In the genomic region with DNA sequence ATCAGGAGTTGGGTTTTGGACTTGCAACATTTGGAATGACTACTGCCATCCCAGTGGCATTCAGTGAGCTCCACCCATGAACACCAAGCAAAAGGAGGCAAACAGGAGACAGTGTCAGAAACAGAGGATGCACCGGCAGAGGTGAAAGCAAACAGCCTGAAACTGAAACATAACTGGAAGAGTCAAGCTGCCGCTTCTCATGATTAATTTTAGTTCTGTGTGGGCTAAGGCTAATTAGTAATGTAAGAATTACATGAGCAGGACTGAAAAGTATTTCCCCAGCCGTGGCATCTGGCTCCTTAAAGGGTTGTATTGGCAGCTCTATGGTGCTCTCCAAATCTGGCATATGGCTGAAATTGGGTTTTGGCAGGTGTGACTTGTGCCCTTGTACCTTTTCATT, we compare ENCODE assay signal across 21 cellular contexts.
A peak's percentile ranks its signal among the peaks of the same experiment; 100 is the strongest.
DNase-seq lines count a peak whose midpoint lies in the region; ATAC-seq and TF ChIP-seq lines count a peak whose summit lies in the region.
"Had no signal": no experiment of that assay in that cellular context is flagged by ENCODE, and none has a peak within 500 bp of the region (broad histone marks: within the 10 kb centered on the region; RNA-seq: fewer than 3 reads in every experiment).

No MANE protein-coding gene starts in this region.

- H3K4me2 ChIP-seq in OCI-LY3 (ENCODE audit: low read length), result peak overlapping the region; percentile 85

- ATAC-seq in GM18498 (IDR thresholded peaks at IDR 0.05; ENCODE audit: unreplicated experiment), result peak; percentile 78
- peak; percentile 59 for ATAC-seq in GM19467 (IDR thresholded peaks at IDR 0.05; ENCODE audit: unreplicated experiment)
- peak; percentile 64 for ATAC-seq in HG03025 (IDR thresholded peaks at IDR 0.05; ENCODE audit: low FRiP score, unreplicated experiment)
- ATAC-seq: activated naive CD8-positive, alpha-beta T cell treated with anti-CD3 and anti-CD28 coated beads, Interleukin-2, amount 50 U/mL, for 24 hours had no signal

- H3K36me3 ChIP-seq in OCI-LY3 (replicated peaks; ENCODE audit: low read depth, low read length) (peaks cover 3% of the 10 kb centered on the region), left ventricle myocardium inferior (no peaks in the 10 kb centered on the region)
- H3K36me3 ChIP-seq: breast epithelium, prostate gland, suprapubic skin had no signal

- TF ChIP-seq CTCF in OCI-LY3 (IDR thresholded peaks at IDR 0.05; ENCODE audit: low read depth, low read length) (no peak), left ventricle myocardium inferior (IDR thresholded peaks at IDR 0.05; ENCODE audit: borderline replicate concordance) (no peak)

- no peaks in the 10 kb centered on the region for H3K79me2 ChIP-seq in OCI-LY3 (ENCODE audit: low read length)

- H4K20me1 ChIP-seq in OCI-LY3 (ENCODE audit: insufficient read depth, low read length), result no peaks in the 10 kb centered on the region

- no peaks in the 10 kb centered on the region for H3K27me3 ChIP-seq in OCI-LY3 (ENCODE audit: low read depth, low read length)
- no peaks in the 10 kb centered on the region for H3K27me3 ChIP-seq in left ventricle myocardium inferior (ENCODE audit: low read depth)
- H3K27me3 ChIP-seq: breast epithelium, suprapubic skin had no signal

- H3K9ac ChIP-seq in OCI-LY3 (ENCODE audit: low read length), result peak overlapping the region; percentile 66

- peaks cover 5% of the 10 kb centered on the region; the same call in 1 of the 2 replicates for H3K9me3 ChIP-seq in OCI-LY3 (ENCODE audit: insufficient read depth, low read length)
- H3K9me3 ChIP-seq in left ventricle myocardium inferior (replicated peaks), result no peaks in the 10 kb centered on the region
- H3K9me3 ChIP-seq: breast epithelium, prostate gland had no signal

- peaks cover 40% of the 10 kb centered on the region for H3K4me1 ChIP-seq in OCI-LY3 (ENCODE audit: low read length)
- no peaks in the 10 kb centered on the region for H3K4me1 ChIP-seq in left ventricle myocardium inferior
- H3K4me1 ChIP-seq: breast epithelium, prostate gland, suprapubic skin had no signal

- H3K27ac ChIP-seq in OCI-LY3 (ENCODE audit: low read length) (peak overlapping the region; percentile 84), left ventricle myocardium inferior (replicated peaks) (no peak overlapping the region)
- H3K27ac ChIP-seq: breast epithelium, epithelial cell of prostate, prostate gland, suprapubic skin had no signal

- peak overlapping the region; percentile 49 for H2AFZ ChIP-seq in OCI-LY3 (ENCODE audit: low read depth, low read length)

- DNase-seq in dedifferentiated amniotic fluid mesenchymal stem cell (ENCODE audit: extremely low spot score), result no peak
- no peak for DNase-seq in left ventricle myocardium inferior
- DNase-seq in NCI-H2029 treated with DMSO at 0.1 percent for 48 hours (lab: John Stamatoyannopoulos, UW), result no peak
- DNase-seq: activated B cell treated with CpG ODN at 0.5 μM for 24 hours; activated naive CD8-positive, alpha-beta T cell treated with anti-CD3 and anti-CD28 coated beads, Interleukin-2, amount 50 U/mL, for 24 hours; foreskin melanocyte; HCEC 1CT; KBM-7; NCI-H2081 treated with DMSO at 0.1 percent for 48 hours; SHP77; small intestine; stimulated activated CD4-positive, alpha-beta T cell treated with anti-CD3 and anti-CD28 coated beads, Interleukin-4, amount 100 ng/mL, for 24 hours; stimulated activated CD8-positive, alpha-beta memory T cell treated with anti-CD3 and anti-CD28 coated beads, Interleukin-4, amount 100 ng/mL, for 48 hours had no signal

- intact Hi-C loops in left ventricle myocardium inferior (cut with micrococcal nuclease), result no loop called here

- H3K4me3 ChIP-seq in OCI-LY3 (ENCODE audit: low read length) (peak overlapping the region; percentile 51), left ventricle myocardium inferior (no peak overlapping the region)
- H3K4me3 ChIP-seq: breast epithelium, prostate gland, suprapubic skin had no signal
